ENCODE assay signal across 23 cellular contexts in the genomic region with DNA sequence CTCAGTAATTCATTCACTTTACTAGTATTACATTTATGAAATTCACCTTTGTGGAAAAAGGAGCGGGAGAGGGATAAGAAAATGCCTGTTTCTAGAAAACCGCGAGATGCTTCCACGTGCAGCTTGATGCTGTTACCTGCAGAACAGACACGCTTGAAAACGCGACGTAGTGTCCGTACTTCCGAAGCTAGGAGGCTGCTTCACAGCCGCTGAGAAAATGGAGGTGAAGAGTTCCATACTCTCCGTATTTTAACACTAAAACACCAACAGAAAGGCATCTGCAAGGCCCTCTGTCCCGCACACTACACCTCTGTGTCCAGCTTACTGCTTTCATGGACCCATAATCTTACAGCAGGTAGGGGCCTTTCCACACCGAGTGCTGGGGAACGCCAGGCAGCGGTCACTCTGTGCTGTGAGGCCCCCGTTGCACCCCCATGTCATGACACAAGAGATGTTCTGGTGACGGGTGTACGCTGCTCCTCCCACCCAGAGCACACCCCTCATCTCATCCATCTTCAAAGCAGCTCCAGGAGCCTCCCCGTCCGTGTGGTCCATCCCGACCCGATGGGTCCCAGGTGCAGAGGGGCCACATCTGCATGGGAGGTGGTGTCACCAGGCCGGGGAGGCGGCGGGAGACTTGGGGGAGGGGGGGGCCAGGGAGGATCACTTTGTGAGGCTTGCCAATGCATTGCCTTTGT. TPM values are rescaled to one million over a fixed set of nuclear protein-coding genes. Genes with fewer than 3 reads are reported as not detected.
DNase-seq lines count a peak whose midpoint lies in the region; ATAC-seq, FAIRE-seq and TF ChIP-seq lines count a peak whose summit lies in the region.
"Had no signal": no experiment of that assay in that cellular context is flagged by ENCODE, and none has a peak within 500 bp of the region (broad histone marks: within the 10 kb centered on the region; RNA-seq: fewer than 3 reads in every experiment).

No MANE protein-coding gene starts in this region.

- DNase-seq in activated CD4-positive, alpha-beta T cell treated with anti-CD3 and anti-CD28 coated beads, Interleukin-2, amount 10 ng/mL, durations not matched to agents 24 days and 14 days, result no peak
- DNase-seq in activated CD4-positive, alpha-beta T cell treated with anti-CD3 and anti-CD28 coated beads, Interleukin-2, amount 50 U/mL, for 1 hour, result no peak
- DNase-seq in HTR-8/SVneo (ENCODE audit: insufficient read length, low spot score), result no peak
- DNase-seq in glutamatergic neuron, result no peak
- DNase-seq in NCI-H2081 (lab: John Stamatoyannopoulos, UW), result no peak
- DNase-seq in left cardiac atrium, result no peak
- DNase-seq: activated CD4-positive, CD25-positive, alpha-beta regulatory T cell; activated CD8-positive, alpha-beta memory T cell treated with anti-CD3 and anti-CD28 coated beads, Interleukin-2, amount 10 ng/mL, durations not matched to agents 7 days and 5 days; activated gamma-delta T cell; DMS 273 treated with DMSO at 0.1 percent for 48 hours; GDM1; KG1; NCI-H1930; NCI-H446 treated with DMSO at 0.1 percent for 48 hours; NK-92 treated with Interleukin-12 subunit alpha and Interleukin-12 subunit beta, amount 100 ng/mL, for 24 hours; SW 1271 had no signal

- no peak overlapping the region for H3K4me3 ChIP-seq in rectal smooth muscle tissue (ENCODE audit: low read length)
- H3K4me3 ChIP-seq: BLaER1, tibial nerve had no signal

- H3K36me3 Mint-ChIP-seq in activated CD4-positive, alpha-beta T cell treated with anti-CD3 and anti-CD28 coated beads, Interleukin-2, amount 10 ng/mL, durations not matched to agents 24 days and 14 days (ENCODE audit: low read depth), result peaks cover 64% of the 10 kb centered on the region
- peaks cover 17% of the 10 kb centered on the region for H3K36me3 Mint-ChIP-seq in glutamatergic neuron (ENCODE audit: unreplicated experiment)

- no peak overlapping the region for H3K4me3 Mint-ChIP-seq in activated CD4-positive, alpha-beta T cell treated with anti-CD3 and anti-CD28 coated beads, Interleukin-2, amount 10 ng/mL, durations not matched to agents 24 days and 14 days
- H3K4me3 Mint-ChIP-seq in glutamatergic neuron (ENCODE audit: unreplicated experiment), result peak overlapping the region; percentile 68
- H3K4me3 Mint-ChIP-seq: activated CD8-positive, alpha-beta memory T cell treated with anti-CD3 and anti-CD28 coated beads, Interleukin-2, amount 10 ng/mL, durations not matched to agents 7 days and 5 days; dendritic cell treated with granulocyte-macrophage colony-stimulating factor and Interleukin-4, amounts not matched to agents 40 ng/mL and 50 ng/mL, for 4 days had no signal

- ATAC-seq in left cardiac atrium (no peak), GM19023 (IDR thresholded peaks at IDR 0.05; ENCODE audit: unreplicated experiment) (no peak)
- ATAC-seq: activated CD8-positive, alpha-beta memory T cell treated with anti-CD3 and anti-CD28 coated beads, Interleukin-2, amount 10 ng/mL, durations not matched to agents 7 days and 5 days; HCT116 had no signal

- peaks cover 34% of the 10 kb centered on the region for H3K36me3 ChIP-seq in rectal smooth muscle tissue (ENCODE audit: control insufficient read depth, insufficient read depth, low read length)

- H3K27me3 ChIP-seq in rectal smooth muscle tissue (ENCODE audit: control insufficient read depth, insufficient read depth, low read length), result no peaks in the 10 kb centered on the region
- H3K27me3 ChIP-seq: BLaER1, tibial nerve had no signal

- no peaks in the 10 kb centered on the region for H3K27me3 Mint-ChIP-seq in activated CD4-positive, alpha-beta T cell treated with anti-CD3 and anti-CD28 coated beads, Interleukin-2, amount 10 ng/mL, durations not matched to agents 24 days and 14 days
- H3K27me3 Mint-ChIP-seq in glutamatergic neuron (ENCODE audit: unreplicated experiment), result peaks cover 32% of the 10 kb centered on the region
- H3K27me3 Mint-ChIP-seq: activated CD8-positive, alpha-beta memory T cell treated with anti-CD3 and anti-CD28 coated beads, Interleukin-2, amount 10 ng/mL, durations not matched to agents 7 days and 5 days; dendritic cell treated with granulocyte-macrophage colony-stimulating factor and Interleukin-4, amounts not matched to agents 40 ng/mL and 50 ng/mL, for 4 days had no signal

- peaks cover 24% of the 10 kb centered on the region for H3K4me1 ChIP-seq in rectal smooth muscle tissue (ENCODE audit: control insufficient read depth, insufficient read depth, low read length)
- H3K4me1 ChIP-seq: BLaER1 had no signal

- TF ChIP-seq CTCF in glutamatergic neuron (IDR thresholded peaks at IDR 0.05; ENCODE audit: partially characterized antibody, unreplicated experiment), result no peak

- H3K4me1 Mint-ChIP-seq in activated CD4-positive, alpha-beta T cell treated with anti-CD3 and anti-CD28 coated beads, Interleukin-2, amount 10 ng/mL, durations not matched to agents 24 days and 14 days, result peaks cover 33% of the 10 kb centered on the region
- peaks cover 28% of the 10 kb centered on the region for H3K4me1 Mint-ChIP-seq in glutamatergic neuron (ENCODE audit: low read depth, unreplicated experiment)

- H3K27ac Mint-ChIP-seq in activated CD4-positive, alpha-beta T cell treated with anti-CD3 and anti-CD28 coated beads, Interleukin-2, amount 10 ng/mL, durations not matched to agents 24 days and 14 days, result peak overlapping the region; percentile 79
- H3K27ac Mint-ChIP-seq in glutamatergic neuron (ENCODE audit: unreplicated experiment), result peak overlapping the region; percentile 94
- H3K27ac Mint-ChIP-seq: dendritic cell treated with granulocyte-macrophage colony-stimulating factor and Interleukin-4, amounts not matched to agents 40 ng/mL and 50 ng/mL, for 4 days had no signal

- FAIRE-seq in HTR-8/SVneo (lab: Jason Lieb, UNC), result peak; percentile 58
- FAIRE-seq: A204.1 had no signal

- H3K27ac ChIP-seq in rectal smooth muscle tissue (ENCODE audit: low read depth, low read length), result peak overlapping the region; percentile 11
- H3K27ac ChIP-seq: BLaER1 had no signal

- intact Hi-C loops in activated CD4-positive, alpha-beta T cell treated with anti-CD3 and anti-CD28 coated beads, Interleukin-2, amount 10 ng/mL, durations not matched to agents 24 days and 14 days (cut with micrococcal nuclease), result no loop called here
- intact Hi-C loops in left cardiac atrium (cut with DNase I), result no loop called here

- no peaks in the 10 kb centered on the region for H3K9me3 Mint-ChIP-seq in activated CD4-positive, alpha-beta T cell treated with anti-CD3 and anti-CD28 coated beads, Interleukin-2, amount 10 ng/mL, durations not matched to agents 24 days and 14 days
- peaks cover 23% of the 10 kb centered on the region for H3K9me3 Mint-ChIP-seq in glutamatergic neuron (ENCODE audit: unreplicated experiment)
- H3K9me3 Mint-ChIP-seq: dendritic cell treated with granulocyte-macrophage colony-stimulating factor and Interleukin-4, amounts not matched to agents 40 ng/mL and 50 ng/mL, for 4 days had no signal

- no peak overlapping the region for H3K9ac ChIP-seq in rectal smooth muscle tissue (ENCODE audit: low read length)
- H3K9ac ChIP-seq: BLaER1 had no signal

RNA-seq across cellular contexts. Expression of gene USP22, which starts 40.4 kb away (rescaled TPM):
- 144 and 152 TPM in 2 replicates for total RNA-seq in activated CD4-positive, alpha-beta T cell treated with anti-CD3 and anti-CD28 coated beads, Interleukin-2, amount 10 ng/mL, durations not matched to agents 24 days and 14 days
- total RNA-seq in glutamatergic neuron (ENCODE audit: unreplicated experiment), result 420 TPM
- 100 to 1,000 TPM; 145 to 152 TPM for total RNA-seq in left cardiac atrium
